In genomic region chrX:24312249-24312607, GRCh38 we compare ENCODE assay signal across 9 cellular contexts. TPM values are rescaled to one million over a fixed set of nuclear protein-coding genes. Genes with fewer than 3 reads are reported as not detected.
"Had no signal": no experiment of that assay in that cellular context is flagged by ENCODE, and none has a peak within 500 bp of the region (broad histone marks: within the 10 kb centered on the region; RNA-seq: fewer than 3 reads in every experiment).

No MANE protein-coding gene starts in this region.

RNA-seq across cellular contexts. Expression of gene SUPT20HL2, which starts 1.6 kb away (rescaled TPM):
- total RNA-seq: LHCN-M2, MCF 10A, NCI-H460, OCI-LY7, PC-9, Right ventricle myocardium superior, SJSA1 had no signal
- polyA plus RNA-seq: SK-N-SH had no signal

RNA-seq across cellular contexts. Expression of gene SUPT20HL1, which starts 48.2 kb away (rescaled TPM):
- total RNA-seq: LHCN-M2, MCF 10A, NCI-H460, OCI-LY7, PC-9, Right ventricle myocardium superior, RPMI7951, SJSA1 had no signal
- polyA plus RNA-seq: SK-N-SH had no signal
